8 cellular contexts compared by ENCODE assay signal in the genomic region with DNA sequence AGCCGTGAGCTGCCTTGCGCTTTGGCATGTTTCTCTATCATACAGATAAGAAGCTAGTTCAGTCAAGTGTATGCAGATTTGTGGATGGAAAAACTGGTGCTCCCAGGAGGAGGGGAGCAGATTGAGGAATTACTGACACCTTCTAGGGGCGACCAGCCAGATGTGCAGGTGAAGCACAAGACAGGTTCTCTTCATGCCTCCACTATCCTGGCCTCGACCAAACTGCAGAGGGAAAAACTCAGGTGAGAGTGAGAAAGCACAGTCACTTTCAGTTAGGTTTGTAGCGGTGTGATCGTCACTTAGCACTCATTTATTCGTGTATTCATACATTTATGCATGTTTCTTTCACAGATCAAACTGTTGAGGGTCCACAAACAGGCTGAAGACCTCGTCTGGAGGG. TPM values are rescaled to one million over a fixed set of nuclear protein-coding genes. Genes with fewer than 3 reads are reported as not detected.
DNase-seq lines count a peak whose midpoint lies in the region; ATAC-seq lines count a peak whose summit lies in the region.

No MANE protein-coding gene starts in this region.

- H3K9ac ChIP-seq in iPS-20b (ENCODE audit: low read depth, low read length) (peak overlapping the region; percentile 74; the same call in 1 of the 2 replicates), stomach smooth muscle (ENCODE audit: low read length in 2 of 2) (peak overlapping the region; percentile 85 to 94)

- H3K4me1 ChIP-seq in iPS-20b (ENCODE audit: insufficient read depth, low read length), result no peaks in the 10 kb centered on the region
- peaks cover 30% of the 10 kb centered on the region for H3K4me1 ChIP-seq in stomach smooth muscle (ENCODE audit: control insufficient read depth, insufficient read depth, low read length)

- H3K27me3 Mint-ChIP-seq in activated T-helper 2 cell treated with anti-CD3 and anti-CD28 coated beads, Interferon-gamma antibody, Interleukin-2, Interleukin-4, amounts not matched to agents 10 μg/mL and 5 μg/mL and 100 μg/mL, durations not matched to agents 14 hours and 24 hours and 36 hours (ENCODE audit: low read depth), result no peaks in the 10 kb centered on the region

- H3K4me3 ChIP-seq in iPS-20b (ENCODE audit: low read length) (peak overlapping the region; percentile 73), stomach smooth muscle (ENCODE audit: low read length in 2 of 2) (peak overlapping the region; percentile 65 to 88)

- ATAC-seq in GM21737 (IDR thresholded peaks at IDR 0.05; ENCODE audit: unreplicated experiment), result no peak

- H3K9me3 Mint-ChIP-seq in activated T-helper 2 cell treated with anti-CD3 and anti-CD28 coated beads, Interferon-gamma antibody, Interleukin-2, Interleukin-4, amounts not matched to agents 10 μg/mL and 5 μg/mL and 100 μg/mL, durations not matched to agents 14 hours and 24 hours and 36 hours, result no peaks in the 10 kb centered on the region

- peak overlapping the region; percentile 83 for H3K27ac Mint-ChIP-seq in activated T-helper 2 cell treated with anti-CD3 and anti-CD28 coated beads, Interferon-gamma antibody, Interleukin-2, Interleukin-4, amounts not matched to agents 10 μg/mL and 5 μg/mL and 100 μg/mL, durations not matched to agents 14 hours and 24 hours and 36 hours

- H3K36me3 Mint-ChIP-seq in activated T-helper 2 cell treated with anti-CD3 and anti-CD28 coated beads, Interferon-gamma antibody, Interleukin-2, Interleukin-4, amounts not matched to agents 10 μg/mL and 5 μg/mL and 100 μg/mL, durations not matched to agents 14 hours and 24 hours and 36 hours (ENCODE audit: low read depth), result peaks cover 33% of the 10 kb centered on the region

- H3K4me3 Mint-ChIP-seq in activated T-helper 2 cell treated with anti-CD3 and anti-CD28 coated beads, Interferon-gamma antibody, Interleukin-2, Interleukin-4, amounts not matched to agents 10 μg/mL and 5 μg/mL and 100 μg/mL, durations not matched to agents 14 hours and 24 hours and 36 hours (ENCODE audit: low read depth), result peak overlapping the region; percentile 90

- intact Hi-C loops in activated T-helper 2 cell treated with anti-CD3 and anti-CD28 coated beads, Interferon-gamma antibody, Interleukin-2, Interleukin-4, amounts not matched to agents 10 μg/mL and 5 μg/mL and 100 μg/mL, durations not matched to agents 14 hours and 24 hours and 36 hours (cut with micrococcal nuclease), result loop anchor here (1.0 kb wide), 2 partner anchors 25 to 38 kb away; partner anchors contain the start of gene POLM

- DNase-seq in NCI-H345 (lab: John Stamatoyannopoulos, UW) (peak; percentile 9), NCI-H345 treated with DMSO at 0.1 percent for 48 hours (lab: John Stamatoyannopoulos, UW; ENCODE audit: unreplicated experiment) (no peak), activated gamma-delta T cell (lab: John Stamatoyannopoulos, UW) (no peak), glomerular visceral epithelial cell (ENCODE audit: extremely low spot score) (no peak)
- no peak for DNase-seq in activated T-helper 2 cell treated with anti-CD3 and anti-CD28 coated beads, Interferon-gamma antibody, Interleukin-2, Interleukin-4, amounts not matched to agents 10 μg/mL and 5 μg/mL and 100 μg/mL, durations not matched to agents 14 hours and 24 hours and 36 hours (ENCODE audit: low spot score)

- H3K27ac ChIP-seq in iPS-20b (ENCODE audit: low read length) (no peak overlapping the region), stomach smooth muscle (ENCODE audit: low read length) (peak overlapping the region; percentile 75)

- peaks cover 33% of the 10 kb centered on the region for H3K4me1 Mint-ChIP-seq in activated T-helper 2 cell treated with anti-CD3 and anti-CD28 coated beads, Interferon-gamma antibody, Interleukin-2, Interleukin-4, amounts not matched to agents 10 μg/mL and 5 μg/mL and 100 μg/mL, durations not matched to agents 14 hours and 24 hours and 36 hours (ENCODE audit: low read depth)

- H3K36me3 ChIP-seq in iPS-20b (ENCODE audit: insufficient read depth, low read depth, low read length) (peaks cover 5% of the 10 kb centered on the region; the same call in 1 of the 2 replicates), stomach smooth muscle (ENCODE audit: control insufficient read depth in 2 of 2, insufficient read depth in 2 of 2, low read length in 2 of 2) (peaks cover 6 to 9% of the 10 kb centered on the region in 2 donors)

- H3K27me3 ChIP-seq in iPS-20b (ENCODE audit: insufficient read depth, low read length), result peaks cover 10% of the 10 kb centered on the region
- H3K27me3 ChIP-seq in stomach smooth muscle (ENCODE audit: control insufficient read depth in 1 of 2, insufficient read depth in 2 of 2, low read length in 2 of 2), result no peaks in the 10 kb centered on the region

- H3K9me3 ChIP-seq in iPS-20b (ENCODE audit: insufficient read depth, low read depth, low read length) (no peaks in the 10 kb centered on the region), stomach smooth muscle (ENCODE audit: control insufficient read depth in 2 of 2, low read length in 2 of 2) (no peaks in the 10 kb centered on the region)

RNA-seq across cellular contexts. Expression of gene DBNL, which starts 0.6 kb away (rescaled TPM):
- total RNA-seq in activated T-helper 2 cell treated with anti-CD3 and anti-CD28 coated beads, Interferon-gamma antibody, Interleukin-2, Interleukin-4, amounts not matched to agents 10 μg/mL and 5 μg/mL and 100 μg/mL, durations not matched to agents 14 hours and 24 hours and 36 hours, result 131 and 143 TPM in 2 replicates

RNA-seq across cellular contexts. Expression of gene PGAM2, which starts 21.5 kb away (rescaled TPM):
- 0.67 and 0.73 TPM in 2 replicates for total RNA-seq in activated T-helper 2 cell treated with anti-CD3 and anti-CD28 coated beads, Interferon-gamma antibody, Interleukin-2, Interleukin-4, amounts not matched to agents 10 μg/mL and 5 μg/mL and 100 μg/mL, durations not matched to agents 14 hours and 24 hours and 36 hours

RNA-seq across cellular contexts. Expression of gene POLM, which starts 38.4 kb away (rescaled TPM):
- total RNA-seq in activated T-helper 2 cell treated with anti-CD3 and anti-CD28 coated beads, Interferon-gamma antibody, Interleukin-2, Interleukin-4, amounts not matched to agents 10 μg/mL and 5 μg/mL and 100 μg/mL, durations not matched to agents 14 hours and 24 hours and 36 hours, result 36.8 and 42.7 TPM in 2 replicates

RNA-seq across cellular contexts. Expression of gene SPDYE1, which starts 46.2 kb away (rescaled TPM):
- not detected in 2 replicates for total RNA-seq in activated T-helper 2 cell treated with anti-CD3 and anti-CD28 coated beads, Interferon-gamma antibody, Interleukin-2, Interleukin-4, amounts not matched to agents 10 μg/mL and 5 μg/mL and 100 μg/mL, durations not matched to agents 14 hours and 24 hours and 36 hours
